ENCODE assay signal across 13 cellular contexts in genomic region chr1:248786106-248786665, GRCh38. TPM values are rescaled to one million over a fixed set of nuclear protein-coding genes. Genes with fewer than 3 reads are reported as not detected.
A peak's percentile ranks its signal among the peaks of the same experiment; 100 is the strongest.
DNase-seq lines count a peak whose midpoint lies in the region; ATAC-seq and TF ChIP-seq lines count a peak whose summit lies in the region.
"Had no signal": no experiment of that assay in that cellular context is flagged by ENCODE, and none has a peak within 500 bp of the region (broad histone marks: within the 10 kb centered on the region; RNA-seq: fewer than 3 reads in every experiment).

No MANE protein-coding gene starts in this region.

- H3K27ac ChIP-seq in neutrophil (peak overlapping the region; percentile 82), right atrium auricular region (no peak overlapping the region)
- H3K27ac ChIP-seq: dorsolateral prefrontal cortex had no signal

- H3K4me1 ChIP-seq in neutrophil (ENCODE audit: control insufficient read depth in 1 of 2, insufficient read depth in 1 of 2, low read depth in 1 of 2, low read length in 1 of 2) (peaks cover 54 to 63% of the 10 kb centered on the region in 2 experiments), right atrium auricular region (no peaks in the 10 kb centered on the region)

- H3K9me3 ChIP-seq in neutrophil (no peaks in the 10 kb centered on the region), right atrium auricular region (peaks cover 0 to 3% of the 10 kb centered on the region in 2 donors)

- TF ChIP-seq CTCF in neutrophil (IDR thresholded peaks at IDR 0.05): no peak
- TF ChIP-seq CTCF in right atrium auricular region (IDR thresholded peaks at IDR 0.05): no peak

- H3K36me3 ChIP-seq in neutrophil (peaks cover 5% of the 10 kb centered on the region), right atrium auricular region (no peaks in the 10 kb centered on the region)

- DNase-seq in NCI-H226 (peak; percentile 34), right atrium auricular region (ENCODE audit: low spot score) (no peak), left colon (no peak)
- DNase-seq: activated effector memory CD4-positive, alpha-beta T cell treated with anti-CD3 and anti-CD28 coated beads, Interleukin-2, amount 50 U/mL, for 16 hours; dorsolateral prefrontal cortex; HFFc6; NCI-H1436; occipital lobe had no signal

- H3K27me3 ChIP-seq in neutrophil: no peaks in the 10 kb centered on the region
- no peaks in the 10 kb centered on the region for H3K27me3 ChIP-seq in right atrium auricular region

- H3K4me3 ChIP-seq in neutrophil (ENCODE audit: low read depth in 1 of 2, low read length in 1 of 2) (no peak overlapping the region), right atrium auricular region (no peak overlapping the region)
- H3K4me3 ChIP-seq: dorsolateral prefrontal cortex had no signal

- intact Hi-C loops in left colon (cut with DNase I, micrococcal nuclease): no loop called here

- peak; percentile 77 for ATAC-seq in GM18870 (IDR thresholded peaks at IDR 0.05; ENCODE audit: unreplicated experiment)
- peak; percentile 65 for ATAC-seq in HG02763 (IDR thresholded peaks at IDR 0.05; ENCODE audit: unreplicated experiment)
- no peak for ATAC-seq in HG02642 (IDR thresholded peaks at IDR 0.05; ENCODE audit: poor library complexity, unreplicated experiment)
- ATAC-seq in left colon: no peak

RNA-seq across cellular contexts. Expression of gene LYPD8, which starts 30.6 kb away (rescaled TPM):
- total RNA-seq in right atrium auricular region (not detected), left colon (100 to 1,000 TPM; 366 to 407 TPM)
- total RNA-seq: occipital lobe; T-helper 1 cell treated with Interleukin-12 subunit alpha and Interleukin-12 subunit beta and Interleukin-4 antibody, amounts not matched to agents 30 ng/mL and 1 ng/mL, for 36 hours had no signal

RNA-seq across cellular contexts. Expression of gene SH3BP5L, which starts 39.5 kb away (rescaled TPM):
- total RNA-seq in right atrium auricular region: 10 to 100 TPM; 13.6 to 18.5 TPM
- 10 to 100 TPM; 22.2 to 25.9 TPM for total RNA-seq in left colon

RNA-seq across cellular contexts. Expression of gene ZNF672, which starts 51.8 kb away (rescaled TPM):
- total RNA-seq in right atrium auricular region (10 to 100 TPM; 55.3 to 59.1 TPM), left colon (10 to 100 TPM; 32.9 to 36.2 TPM)

Comparison
In these comparisons a context has a peak if more than half of its experiments do, and no peak if none do; other contexts are left out.
1. ATAC-seq: peak in GM18870 (single experiment) and HG02763 (single experiment); none in HG02642 (single experiment) and left colon (single experiment).
2. RNA of gene LYPD8, which starts 30.6 kb away (total RNA-seq): 366 to 407 TPM in left colon; not detected in right atrium auricular region; every median in the first group is over 100 times any median in the second.